Comparison of ENCODE assay signal across 1 cellular context in genomic region chr20:34334654-34335407, GRCh38.
A peak's percentile ranks its signal among the peaks of the same experiment; 100 is the strongest.
TF ChIP-seq lines count a peak whose summit lies in the region.

No MANE protein-coding gene starts in this region.

TF ChIP-seq in HepG2, 621 proteins besides CTCF, POLR2A, EP300 and RAD21 (continued from another document and continues in another):
- TF ChIP-seq LRRFIP1 (CRISPR knock-in tag; conservative IDR thresholded peaks at IDR 0.05) (0 out of 2 replicates have a peak, but pooled peaks have one; percentile 19), TEF (CRISPR knock-in tag; IDR thresholded peaks at IDR 0.05) (no peak), ZBTB26 (CRISPR knock-in tag; IDR thresholded peaks at IDR 0.05; ENCODE audit: borderline replicate concordance) (no peak), ASH2L (IDR thresholded peaks at IDR 0.05; ENCODE audit: insufficient read length, low read depth, low read length) (peak; percentile 38), ZNF839 (CRISPR knock-in tag; IDR thresholded peaks at IDR 0.05; ENCODE audit: borderline replicate concordance) (peak; percentile 59; the same call in 1 of the 2 replicates), SRY (CRISPR knock-in tag; IDR thresholded peaks at IDR 0.05) (no peak), ZHX2 (IDR thresholded peaks at IDR 0.05; ENCODE audit: low read depth) (no peak), ZHX2 (CRISPR knock-in tag; IDR thresholded peaks at IDR 0.05; ENCODE audit: borderline replicate concordance) (no peak), RARA (CRISPR knock-in tag; IDR thresholded peaks at IDR 0.05) (peak; percentile 63), HDAC1 (CRISPR knock-in tag; IDR thresholded peaks at IDR 0.05) (peak; percentile 66), PHB2 (IDR thresholded peaks at IDR 0.05; ENCODE audit: partially characterized antibody) (no peak), ZNF205 (CRISPR knock-in tag; IDR thresholded peaks at IDR 0.05) (no peak), ZNF513 (CRISPR knock-in tag; conservative IDR thresholded peaks at IDR 0.05) (0 out of 2 replicates have a peak, but pooled peaks have one; percentile 13), KMT2A (CRISPR knock-in tag; IDR thresholded peaks at IDR 0.05) (0 out of 2 replicates have a peak, but pooled peaks have one; percentile 18), CHCHD3 (CRISPR knock-in tag; IDR thresholded peaks at IDR 0.05) (no peak), ZNF607 (CRISPR knock-in tag; IDR thresholded peaks at IDR 0.05; ENCODE audit: borderline replicate concordance) (no peak), SMYD3 (CRISPR knock-in tag; IDR thresholded peaks at IDR 0.05) (no peak), AGO1 (IDR thresholded peaks at IDR 0.05; ENCODE audit: low read depth, low read length, poor library complexity, severe bottlenecking) (no peak), TAF15 (IDR thresholded peaks at IDR 0.05; ENCODE audit: low read depth, low read length, poor library complexity, severe bottlenecking) (no peak), MIXL1 (CRISPR knock-in tag; IDR thresholded peaks at IDR 0.05) (no peak), ZNF660 (CRISPR knock-in tag; IDR thresholded peaks at IDR 0.05; ENCODE audit: borderline replicate concordance, low read depth) (no peak), REPIN1 (CRISPR knock-in tag; IDR thresholded peaks at IDR 0.05; ENCODE audit: borderline replicate concordance, low read depth) (0 out of 2 replicates have a peak, but pooled peaks have one; percentile 13), TFAP4 (IDR thresholded peaks at IDR 0.05; ENCODE audit: borderline replicate concordance, low read depth) (peak; percentile 81), TBP (CRISPR knock-in tag; IDR thresholded peaks at IDR 0.05) (no peak), KLF13 (CRISPR knock-in tag; IDR thresholded peaks at IDR 0.05) (peak; percentile 61; the same call in 1 of the 2 replicates), SKIL (CRISPR knock-in tag; IDR thresholded peaks at IDR 0.05; ENCODE audit: borderline replicate concordance) (no peak), ZNF562 (CRISPR knock-in tag; IDR thresholded peaks at IDR 0.05; ENCODE audit: borderline replicate concordance) (no peak), CBX5 (CRISPR knock-in tag; IDR thresholded peaks at IDR 0.05; ENCODE audit: borderline replicate concordance) (no peak), ADNP (CRISPR knock-in tag; IDR thresholded peaks at IDR 0.05) (peak; percentile 96), SAP130 (CRISPR knock-in tag; IDR thresholded peaks at IDR 0.05; ENCODE audit: low read depth) (no peak; the same call in 1 of the 2 replicates), ZNF747 (CRISPR knock-in tag; IDR thresholded peaks at IDR 0.05; ENCODE audit: borderline replicate concordance) (no peak), RXRA (CRISPR knock-in tag; IDR thresholded peaks at IDR 0.05) (peak; percentile 73; the same call in 1 of the 2 replicates), ZNF567 (CRISPR knock-in tag; IDR thresholded peaks at IDR 0.05; ENCODE audit: borderline replicate concordance) (no peak), HDAC2 (CRISPR knock-in tag; IDR thresholded peaks at IDR 0.05) (0 out of 2 replicates have a peak, but pooled peaks have one; percentile 30), JUN (CRISPR knock-in tag; IDR thresholded peaks at IDR 0.05) (no peak), SMC3 (IDR thresholded peaks at IDR 0.05; ENCODE audit: low read length) (no peak), MAFG (CRISPR knock-in tag; IDR thresholded peaks at IDR 0.05) (no peak), PRDM4 (CRISPR knock-in tag; IDR thresholded peaks at IDR 0.05; ENCODE audit: borderline replicate concordance) (no peak), ZNF780A (CRISPR knock-in tag; IDR thresholded peaks at IDR 0.05) (no peak), MXD4 (CRISPR knock-in tag; IDR thresholded peaks at IDR 0.05) (no peak), ZNF296 (CRISPR knock-in tag; conservative IDR thresholded peaks at IDR 0.05) (peak; percentile 59; the same call in 1 of the 2 replicates), REL (CRISPR knock-in tag; conservative IDR thresholded peaks at IDR 0.05) (no peak), XRCC5 (optimal IDR thresholded peaks at IDR 0.05; ENCODE audit: low read length) (peak; percentile 78), ZNF792 (CRISPR knock-in tag; IDR thresholded peaks at IDR 0.05) (peak; percentile 50; the same call in 1 of the 2 replicates), PRPF4 (IDR thresholded peaks at IDR 0.05; ENCODE audit: low read depth, low read length, poor library complexity, severe bottlenecking) (peak; percentile 15), ZNF121 (CRISPR knock-in tag; IDR thresholded peaks at IDR 0.05) (no peak), SNAPC2 (CRISPR knock-in tag; IDR thresholded peaks at IDR 0.05) (no peak), ZNF10 (CRISPR knock-in tag; IDR thresholded peaks at IDR 0.05; ENCODE audit: borderline replicate concordance, low read depth) (no peak), NFE2 (CRISPR knock-in tag; IDR thresholded peaks at IDR 0.05) (no peak), TOPORS (CRISPR knock-in tag; IDR thresholded peaks at IDR 0.05) (0 out of 2 replicates have a peak, but pooled peaks have one; percentile 16), ARNTL (CRISPR knock-in tag; IDR thresholded peaks at IDR 0.05) (0 out of 2 replicates have a peak, but pooled peaks have one; percentile 10), NFYB (CRISPR knock-in tag; IDR thresholded peaks at IDR 0.05) (0 out of 2 replicates have a peak, but pooled peaks have one; percentile 6), FOXA1 (IDR thresholded peaks at IDR 0.05) (no peak), FOXA1 (CRISPR knock-in tag; IDR thresholded peaks at IDR 0.05) (peak; percentile 24; the same call in 1 of the 2 replicates), IRX3 (CRISPR knock-in tag; IDR thresholded peaks at IDR 0.05; ENCODE audit: borderline replicate concordance, low read depth) (no peak)
